In genomic region chr1:32681501-32681900, GRCh38 we compare ENCODE assay signal across 16 cellular contexts. TPM values are rescaled to one million over a fixed set of nuclear protein-coding genes. Genes with fewer than 3 reads are reported as not detected.
A peak's percentile ranks its signal among the peaks of the same experiment; 100 is the strongest.
DNase-seq lines count a peak whose midpoint lies in the region; TF ChIP-seq lines count a peak whose summit lies in the region.
"Had no signal": no experiment of that assay in that cellular context is flagged by ENCODE, and none has a peak within 500 bp of the region (broad histone marks: within the 10 kb centered on the region; RNA-seq: fewer than 3 reads in every experiment).

No MANE protein-coding gene starts in this region.

- no peaks in the 10 kb centered on the region for H3K27me3 ChIP-seq in left ventricle myocardium inferior (ENCODE audit: low read depth)

- H3K4me1 ChIP-seq in left ventricle myocardium inferior: peaks cover 43% of the 10 kb centered on the region

- no peaks in the 10 kb centered on the region for H3K27me3 Mint-ChIP-seq in progenitor cell of endocrine pancreas

- DNase-seq in Ammon's horn (ENCODE audit: low spot score) (peak; percentile 30), astrocyte of the hippocampus (ENCODE audit: low read depth, low spot score) (peak; percentile 36), left ventricle myocardium inferior (no peak), progenitor cell of endocrine pancreas (ENCODE audit: low spot score, unreplicated experiment) (no peak), cerebellum (ENCODE audit: low spot score) (no peak), NCI-H345 treated with DMSO at 0.1 percent for 48 hours (lab: John Stamatoyannopoulos, UW; ENCODE audit: unreplicated experiment) (no peak)
- DNase-seq in activated CD4-positive, alpha-beta T cell treated with anti-CD3 and anti-CD28 coated beads for 48 hours: no peak
- DNase-seq in NK-92 treated with Interleukin-12 subunit alpha and Interleukin-12 subunit beta, amount 100 ng/mL, for 24 hours (lab: John Stamatoyannopoulos, UW): no peak
- DNase-seq: activated CD4-positive, alpha-beta T cell treated with anti-CD3 and anti-CD28 coated beads, Interleukin-2, amount 50 U/mL, for 48 hours; dermis blood vessel endothelial cell; MM.1S; NCI-H1930; NCI-H524; PC-9 had no signal

- no peak overlapping the region for H3K4me3 ChIP-seq in left ventricle myocardium inferior
- H3K4me3 ChIP-seq: PC-9 had no signal

- no peak overlapping the region for H3K4me3 Mint-ChIP-seq in progenitor cell of endocrine pancreas (ENCODE audit: low read depth)
- H3K4me3 Mint-ChIP-seq: activated T-helper 1 cell treated with anti-CD3 and anti-CD28 coated beads, Interleukin-12 subunit alpha, Interleukin-12 subunit beta, Interleukin-2, Interleukin-4 antibody, amounts not matched to agents 30 ng/mL and 10 ng/mL and 1 ng/mL, durations not matched to agents 14 hours and 24 hours and 36 hours; stimulated activated effector memory CD8-positive, alpha-beta T cell treated with anti-CD3 and anti-CD28 coated beads, Interleukin-12 subunit alpha, Interleukin-12 subunit beta, amount 100 ng/mL, for 72 hours had no signal

- TF ChIP-seq CTCF in left ventricle myocardium inferior (IDR thresholded peaks at IDR 0.05; ENCODE audit: borderline replicate concordance): no peak
- TF ChIP-seq CTCF in progenitor cell of endocrine pancreas (IDR thresholded peaks at IDR 0.05; ENCODE audit: unreplicated experiment): no peak

- no peaks in the 10 kb centered on the region for H3K4me1 Mint-ChIP-seq in progenitor cell of endocrine pancreas (ENCODE audit: low read depth)

- no peaks in the 10 kb centered on the region for H3K9me3 ChIP-seq in left ventricle myocardium inferior (replicated peaks)

- peak overlapping the region; percentile 81 for H3K27ac Mint-ChIP-seq in progenitor cell of endocrine pancreas
- H3K27ac Mint-ChIP-seq: activated T-helper 1 cell treated with anti-CD3 and anti-CD28 coated beads, Interleukin-12 subunit alpha, Interleukin-12 subunit beta, Interleukin-2, Interleukin-4 antibody, amounts not matched to agents 30 ng/mL and 10 ng/mL and 1 ng/mL, durations not matched to agents 14 hours and 24 hours and 36 hours; stimulated activated effector memory CD8-positive, alpha-beta T cell treated with anti-CD3 and anti-CD28 coated beads, Interleukin-12 subunit alpha, Interleukin-12 subunit beta, amount 100 ng/mL, for 72 hours had no signal

- H3K9me3 Mint-ChIP-seq in progenitor cell of endocrine pancreas (ENCODE audit: low read depth): no peaks in the 10 kb centered on the region
- H3K9me3 Mint-ChIP-seq: activated T-helper 1 cell treated with anti-CD3 and anti-CD28 coated beads, Interleukin-12 subunit alpha, Interleukin-12 subunit beta, Interleukin-2, Interleukin-4 antibody, amounts not matched to agents 30 ng/mL and 10 ng/mL and 1 ng/mL, durations not matched to agents 14 hours and 24 hours and 36 hours; stimulated activated effector memory CD8-positive, alpha-beta T cell treated with anti-CD3 and anti-CD28 coated beads, Interleukin-12 subunit alpha, Interleukin-12 subunit beta, amount 100 ng/mL, for 72 hours had no signal

- intact Hi-C loops in left ventricle myocardium inferior (cut with micrococcal nuclease): no loop called here

- peaks cover 43% of the 10 kb centered on the region for H3K36me3 Mint-ChIP-seq in progenitor cell of endocrine pancreas (ENCODE audit: insufficient read depth)

- H3K27ac ChIP-seq in left ventricle myocardium inferior (replicated peaks): peak overlapping the region; percentile 58
- H3K27ac ChIP-seq: PC-9 had no signal

- peaks cover 78% of the 10 kb centered on the region for H3K36me3 ChIP-seq in left ventricle myocardium inferior

RNA-seq across cellular contexts. Expression of gene SYNC, which starts 21.1 kb away (rescaled TPM):
- total RNA-seq in left ventricle myocardium inferior (16.2 TPM), progenitor cell of endocrine pancreas (0.40 TPM in 1 of 2 replicates, not detected in the other), cerebellum (2.4 TPM)
- total RNA-seq: activated T-helper 1 cell treated with anti-CD3 and anti-CD28 coated beads, Interleukin-12 subunit alpha, Interleukin-12 subunit beta, Interleukin-2, Interleukin-4 antibody, amounts not matched to agents 30 ng/mL and 10 ng/mL and 1 ng/mL, durations not matched to agents 14 hours and 24 hours and 36 hours had no signal

RNA-seq across cellular contexts. Expression of gene RBBP4, which starts 30.5 kb away (rescaled TPM):
- total RNA-seq in left ventricle myocardium inferior (96.6 TPM), progenitor cell of endocrine pancreas (426 and 432 TPM in 2 replicates), cerebellum (145 TPM)

RNA-seq across cellular contexts. Expression of gene ZBTB8OS, which starts 31.2 kb away (rescaled TPM):
- total RNA-seq in left ventricle myocardium inferior: 32.4 TPM
- 49.4 and 50.1 TPM in 2 replicates for total RNA-seq in progenitor cell of endocrine pancreas
- total RNA-seq in cerebellum: 34.2 TPM

Comparison
In these comparisons a context has a peak if more than half of its experiments do, and no peak if none do; other contexts are left out.
1. DNase-seq: peak in Ammon's horn (single experiment) and astrocyte of the hippocampus (single experiment); none in left ventricle myocardium inferior (single experiment), progenitor cell of endocrine pancreas (single experiment), activated CD4-positive, alpha-beta T cell treated with anti-CD3 and anti-CD28 coated beads for 48 hours (single experiment), cerebellum (single experiment), NCI-H345 treated with DMSO at 0.1 percent for 48 hours (single experiment) and NK-92 treated with Interleukin-12 subunit alpha and Interleukin-12 subunit beta, amount 100 ng/mL, for 24 hours (single experiment).